16 cellular contexts compared by ENCODE assay signal in the genomic region with DNA sequence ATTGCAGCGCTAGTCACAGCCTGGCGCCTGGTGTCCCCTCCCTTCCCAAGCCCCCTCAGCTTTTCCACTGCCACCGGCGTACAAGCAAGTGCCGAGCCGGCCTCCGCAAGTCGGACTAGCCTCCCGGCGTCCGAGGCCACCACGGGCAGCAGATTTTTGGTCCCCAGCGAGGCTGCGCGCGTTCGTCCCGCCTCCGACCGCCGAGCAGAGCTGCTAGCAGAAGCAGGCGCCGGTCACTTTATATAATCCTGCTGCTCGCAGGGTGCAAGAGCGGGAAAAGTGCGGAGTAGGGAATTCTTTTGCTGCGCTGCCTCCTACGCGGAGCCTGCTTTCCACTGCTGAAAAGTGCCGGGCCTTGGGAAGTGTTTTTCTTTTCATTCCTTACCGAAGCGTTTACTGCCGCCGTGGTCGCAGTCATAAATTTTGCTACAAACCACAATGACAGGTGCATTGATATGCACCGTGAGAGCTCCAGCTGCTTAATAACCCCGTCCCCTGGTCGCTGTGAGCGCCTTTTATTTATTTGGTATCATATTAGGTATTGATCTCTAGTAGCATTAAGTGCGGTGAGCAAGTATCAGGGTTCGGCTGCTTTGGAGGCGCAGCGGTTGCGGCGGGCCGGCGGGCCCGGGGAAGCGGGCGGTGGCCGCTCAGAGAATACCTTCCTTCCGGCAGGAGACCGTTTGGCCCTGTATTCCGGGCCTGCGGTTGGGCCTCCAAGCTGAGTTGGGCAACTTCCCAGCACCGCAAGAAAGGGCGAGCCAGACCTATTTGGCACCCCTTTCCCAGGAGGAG. TPM values are rescaled to one million over a fixed set of nuclear protein-coding genes. Genes with fewer than 3 reads are reported as not detected.
DNase-seq lines count a peak whose midpoint lies in the region; ATAC-seq, FAIRE-seq and TF ChIP-seq lines count a peak whose summit lies in the region.
"Had no signal": no experiment of that assay in that cellular context is flagged by ENCODE, and none has a peak within 500 bp of the region (broad histone marks: within the 10 kb centered on the region; RNA-seq: fewer than 3 reads in every experiment).

No MANE protein-coding gene starts in this region.

- H3K27ac ChIP-seq in GM12878 (ENCODE audit: control insufficient read depth, insufficient read depth): no peak overlapping the region
- H3K27ac ChIP-seq: C4-2B, esophagus squamous epithelium, sigmoid colon had no signal

- CTCF ChIA-PET in GM12878 (lab: Yijun Ruan, JAX): no interaction called here

- SMC1A ChIA-PET in GM12878 (lab: Charles Lee; ENCODE audit: uncharacterized antibody, unreplicated experiment): no interaction called here

- RAD21 ChIA-PET in GM12878 (lab: Charles Lee; ENCODE audit: unreplicated experiment): no interaction called here

- H2AFZ ChIP-seq in GM12878 (ENCODE audit: control insufficient read depth, low read depth, low read length): no peak overlapping the region

- H3K4me3 ChIP-seq in GM12878: no peak overlapping the region
- H3K4me3 ChIP-seq: mucosa of descending colon had no signal

- H3K27me3 Mint-ChIP-seq in IgD-negative memory B cell (peaks cover 71% of the 10 kb centered on the region), nephron progenitor cell (ENCODE audit: low read depth, poor library complexity) (peaks cover 4% of the 10 kb centered on the region)

- FAIRE-seq in GM12878 (lab: Jason Lieb, UNC): no peak
- FAIRE-seq: GM18507 had no signal

- intact Hi-C loops in GM12878 (cut with micrococcal nuclease; ENCODE audit: unreplicated experiment): no loop called here

- TF ChIP-seq RAD21 in GM12878 (IDR thresholded peaks at IDR 0.05; ENCODE audit: insufficient read depth, low read depth, low read length): no peak

- H3K27me3 ChIP-seq in GM12878 (replicated peaks in 1 of 2; ENCODE audit: control insufficient read depth in 2 of 2, insufficient read depth in 2 of 2, low read length in 1 of 2): peaks cover 18 to 22% of the 10 kb centered on the region in 2 experiments

- peak overlapping the region; percentile 33 to 77 (median 67) for H3K27ac Mint-ChIP-seq in IgD-negative memory B cell
- peak overlapping the region; percentile 99 for H3K27ac Mint-ChIP-seq in nephron progenitor cell

- H3K79me2 ChIP-seq in GM12878 (ENCODE audit: control insufficient read depth, insufficient read depth, low read length): no peaks in the 10 kb centered on the region

- TF ChIP-seq CTCF in GM12878 (IDR thresholded peaks at IDR 0.05 in 2 of 3, conservative IDR thresholded peaks at IDR 0.05 in 1 of 3; ENCODE audit: control insufficient read depth in 2 of 3, extremely low read depth in 1 of 3, insufficient read depth in 1 of 3, low read depth in 3 of 3, low read length in 3 of 3): no peak
- no peak for TF ChIP-seq CTCF in nephron progenitor cell (IDR thresholded peaks at IDR 0.05)

- H3K4me3 Mint-ChIP-seq in IgD-negative memory B cell (peak overlapping the region in 2 of 4 donors; percentile 16 to 34), nephron progenitor cell (peak overlapping the region; percentile 86)

- H3K9me3 ChIP-seq in GM12878 (replicated peaks; ENCODE audit: control insufficient read depth, insufficient read depth, low read length): peaks cover 2% of the 10 kb centered on the region; the same call in 2 of the 3 replicates
- H3K9me3 ChIP-seq: esophagus squamous epithelium, mucosa of descending colon, sigmoid colon had no signal

- no peak overlapping the region for H3K9ac ChIP-seq in GM12878 (ENCODE audit: control insufficient read depth, insufficient read depth, low read length)

- H3K4me1 ChIP-seq in GM12878 (ENCODE audit: control insufficient read depth, insufficient read depth, low read length): no peaks in the 10 kb centered on the region

- H4K20me1 ChIP-seq in GM12878 (ENCODE audit: control insufficient read depth, insufficient read depth): no peaks in the 10 kb centered on the region

- no peaks in the 10 kb centered on the region; a peak in 1 of 4 replicates for H3K36me3 ChIP-seq in GM12878 (ENCODE audit: control insufficient read depth in 2 of 2, insufficient read depth in 2 of 2, low read length in 1 of 2)
- H3K36me3 ChIP-seq: esophagus squamous epithelium, sigmoid colon had no signal

- no peak overlapping the region for H3K4me2 ChIP-seq in GM12878 (ENCODE audit: control insufficient read depth, insufficient read depth)

- TF ChIP-seq EP300 in GM12878 (IDR thresholded peaks at IDR 0.05; ENCODE audit: borderline replicate concordance in 1 of 2, control insufficient read depth in 1 of 2, low read depth in 2 of 2, low read length in 2 of 2): no peak

- WGBS in GM12878 (ENCODE audit: insufficient coverage, insufficient replicate concordance, low lambda C conversion rate, missing lambda C conversion rate): 49% methylated on average over 56 of the region's 57 CpGs

- in situ Hi-C loops in GM12878 (cut with MboI): no loop called here

- peaks cover 0 to 4% (median 2%) of the 10 kb centered on the region in 3 donors for H3K4me1 Mint-ChIP-seq in IgD-negative memory B cell
- H3K4me1 Mint-ChIP-seq in nephron progenitor cell: peaks cover 96% of the 10 kb centered on the region

- no peak for TF ChIP-seq POLR2A in GM12878 (IDR thresholded peaks at IDR 0.05; ENCODE audit: low read depth, low read length)

- DNase-seq in GM12878 (ENCODE audit: low read depth, low spot score): no peak
- peak; percentile 75 for DNase-seq in nephron progenitor cell
- no peak for DNase-seq in putamen (ENCODE audit: low spot score)
- DNase-seq in GF-D8 (lab: John Stamatoyannopoulos, UW): no peak
- DNase-seq: activated naive CD4-positive, alpha-beta T cell treated with anti-CD3 and anti-CD28 coated beads, Interleukin-2, amount 50 U/mL, for 16 hours; esophagus squamous epithelium; NCI-H446; sigmoid colon; substantia nigra had no signal

- ATAC-seq in GM12878 (no peak), esophagus mucosa (no peak)
- ATAC-seq: mucosa of descending colon had no signal

- H3K9me3 Mint-ChIP-seq in IgD-negative memory B cell (peaks cover 2 to 12% (median 8%) of the 10 kb centered on the region in 3 donors), nephron progenitor cell (no peaks in the 10 kb centered on the region)

- no TSS peak for BruUV-seq in GM12878 (replicated peaks; lab: Mats Ljungman, UMichigan)

- POLR2A ChIA-PET in GM12878 (lab: Charles Lee): no interaction called here

- H3K36me3 Mint-ChIP-seq in IgD-negative memory B cell (no peaks in the 10 kb centered on the region), nephron progenitor cell (ENCODE audit: low read depth) (peaks cover 23% of the 10 kb centered on the region)

RNA-seq across cellular contexts. Expression of gene HOXD3, which starts 7.9 kb away (rescaled TPM):
- polyA plus RNA-seq in IgD-negative memory B cell: not detected
- not detected in 2 replicates for total RNA-seq in GM12878 (2013; cell fraction: nucleolus; rRNA removed)
- total RNA-seq in GM12878 (2014; rRNA removed): not detected in 2 replicates
- total RNA-seq in GM12878 (2014; rRNA removed; fragmentation: Illumina TruSeq; extraction: Trizol): not detected in 2 replicates
- total RNA-seq in GM12878 (2021): not detected in 2 replicates
- polyA plus RNA-seq in GM12878 (2011; ENCODE audit: low read depth): not detected
- not detected in 2 replicates for polyA plus RNA-seq in GM12878 (2011; rRNA removed)
- polyA plus RNA-seq in GM12878 (2011; cell fraction: cytosol; rRNA removed): not detected in 2 replicates
- polyA plus RNA-seq in GM12878 (2011; cell fraction: nucleus; rRNA removed): not detected in 2 replicates
- not detected in 2 replicates for polyA plus RNA-seq in GM12878 (2012)
- polyA plus RNA-seq in GM12878 (2014; fragmentation: Illumina TruSeq; extraction: Trizol): not detected in 2 replicates
- polyA plus RNA-seq in GM12878 (2014; fragmentation: Nextera tagmentation; extraction: Ambion mirVana): not detected
- not detected in 2 replicates for polyA plus RNA-seq in GM12878 (2014; rRNA removed)
- polyA plus RNA-seq in GM12878 (2016; fragmentation: Nextera tagmentation; extraction: Ambion mirVana): not detected
- polyA minus RNA-seq in GM12878 (2011; rRNA and poly(A)+ RNA removed): not detected in 2 replicates
- not detected in 2 replicates for polyA minus RNA-seq in GM12878 (2011; cell fraction: cytosol; rRNA and poly(A)+ RNA removed)
- not detected in 2 replicates for polyA minus RNA-seq in GM12878 (2011; cell fraction: nucleus; rRNA and poly(A)+ RNA removed)
- 0.52 TPM for total RNA-seq in esophagus mucosa
- total RNA-seq: HT-29; T-helper 2 cell treated with Interferon-gamma antibody and Interleukin-4, amounts not matched to agents 100 ng/mL and 5 ng/mL, for 36 hours had no signal

RNA-seq across cellular contexts. Expression of gene HOXD4, which starts 13.7 kb away (rescaled TPM):
- polyA plus RNA-seq in IgD-negative memory B cell (not detected), GM12878 (2011; rRNA removed) (0.07 and 0.13 TPM in 2 replicates), GM12878 (2014; fragmentation: Illumina TruSeq; extraction: Trizol) (not detected in 2 replicates), GM12878 (2014; fragmentation: Nextera tagmentation; extraction: Ambion mirVana) (not detected), GM12878 (2014; rRNA removed) (not detected in 2 replicates), GM12878 (2016; fragmentation: Nextera tagmentation; extraction: Ambion mirVana) (not detected)
- total RNA-seq in GM12878 (2013; cell fraction: nucleolus; rRNA removed): not detected in 2 replicates
- total RNA-seq in GM12878 (2014; rRNA removed) (not detected in 2 replicates), GM12878 (2014; rRNA removed; fragmentation: Illumina TruSeq; extraction: Trizol) (not detected in 2 replicates), GM12878 (2021) (not detected in 2 replicates), esophagus mucosa (0.36 TPM)
- not detected for polyA plus RNA-seq in GM12878 (2011; ENCODE audit: low read depth)
- 0.04 and 0.23 TPM in 2 replicates for polyA plus RNA-seq in GM12878 (2011; cell fraction: cytosol; rRNA removed)
- polyA plus RNA-seq in GM12878 (2011; cell fraction: nucleus; rRNA removed): 0.16 and 0.25 TPM in 2 replicates
- polyA plus RNA-seq in GM12878 (2012): not detected in 2 replicates
- 0.26 TPM in 1 of 2 replicates, not detected in the other for polyA minus RNA-seq in GM12878 (2011; rRNA and poly(A)+ RNA removed)
- not detected in 2 replicates for polyA minus RNA-seq in GM12878 (2011; cell fraction: cytosol; rRNA and poly(A)+ RNA removed)
- polyA minus RNA-seq in GM12878 (2011; cell fraction: nucleus; rRNA and poly(A)+ RNA removed): not detected in 2 replicates
- total RNA-seq: HT-29; T-helper 2 cell treated with Interferon-gamma antibody and Interleukin-4, amounts not matched to agents 100 ng/mL and 5 ng/mL, for 36 hours had no signal

RNA-seq across cellular contexts. Expression of gene HOXD1, which starts 23.5 kb away (rescaled TPM):
- polyA plus RNA-seq in IgD-negative memory B cell (not detected), GM12878 (2011; rRNA removed) (not detected in 2 replicates), GM12878 (2014; fragmentation: Illumina TruSeq; extraction: Trizol) (not detected in 2 replicates), GM12878 (2014; fragmentation: Nextera tagmentation; extraction: Ambion mirVana) (not detected), GM12878 (2014; rRNA removed) (not detected in 2 replicates), GM12878 (2016; fragmentation: Nextera tagmentation; extraction: Ambion mirVana) (not detected)
- not detected in 2 replicates for total RNA-seq in GM12878 (2013; cell fraction: nucleolus; rRNA removed)
- total RNA-seq in GM12878 (2014; rRNA removed) (not detected in 2 replicates), GM12878 (2014; rRNA removed; fragmentation: Illumina TruSeq; extraction: Trizol) (not detected in 2 replicates), GM12878 (2021) (not detected in 2 replicates), esophagus mucosa (0.16 TPM)
- polyA plus RNA-seq in GM12878 (2011; ENCODE audit: low read depth): not detected
- not detected in 2 replicates for polyA plus RNA-seq in GM12878 (2011; cell fraction: cytosol; rRNA removed)
- not detected in 2 replicates for polyA plus RNA-seq in GM12878 (2011; cell fraction: nucleus; rRNA removed)
- not detected in 2 replicates for polyA plus RNA-seq in GM12878 (2012)
- polyA minus RNA-seq in GM12878 (2011; rRNA and poly(A)+ RNA removed): not detected in 2 replicates
- polyA minus RNA-seq in GM12878 (2011; cell fraction: cytosol; rRNA and poly(A)+ RNA removed): not detected in 2 replicates
- not detected in 2 replicates for polyA minus RNA-seq in GM12878 (2011; cell fraction: nucleus; rRNA and poly(A)+ RNA removed)
- total RNA-seq: HT-29; T-helper 2 cell treated with Interferon-gamma antibody and Interleukin-4, amounts not matched to agents 100 ng/mL and 5 ng/mL, for 36 hours had no signal

RNA-seq across cellular contexts. Expression of gene HOXD8, which starts 35.5 kb away (rescaled TPM):
- polyA plus RNA-seq in IgD-negative memory B cell: not detected
- not detected in 2 replicates for total RNA-seq in GM12878 (2013; cell fraction: nucleolus; rRNA removed)
- not detected in 2 replicates for total RNA-seq in GM12878 (2014; rRNA removed)
- total RNA-seq in GM12878 (2014; rRNA removed; fragmentation: Illumina TruSeq; extraction: Trizol): not detected in 2 replicates
- total RNA-seq in GM12878 (2021): not detected in 2 replicates
- not detected for polyA plus RNA-seq in GM12878 (2011; ENCODE audit: low read depth)
- polyA plus RNA-seq in GM12878 (2011; rRNA removed): not detected in 2 replicates
- polyA plus RNA-seq in GM12878 (2011; cell fraction: cytosol; rRNA removed): not detected in 2 replicates
- polyA plus RNA-seq in GM12878 (2011; cell fraction: nucleus; rRNA removed): not detected in 2 replicates
- polyA plus RNA-seq in GM12878 (2012): not detected in 2 replicates
- polyA plus RNA-seq in GM12878 (2014; fragmentation: Illumina TruSeq; extraction: Trizol): not detected in 2 replicates
- not detected for polyA plus RNA-seq in GM12878 (2014; fragmentation: Nextera tagmentation; extraction: Ambion mirVana)
- not detected in 2 replicates for polyA plus RNA-seq in GM12878 (2014; rRNA removed)
- not detected for polyA plus RNA-seq in GM12878 (2016; fragmentation: Nextera tagmentation; extraction: Ambion mirVana)
- not detected in 2 replicates for polyA minus RNA-seq in GM12878 (2011; rRNA and poly(A)+ RNA removed)
- not detected in 2 replicates for polyA minus RNA-seq in GM12878 (2011; cell fraction: cytosol; rRNA and poly(A)+ RNA removed)
- polyA minus RNA-seq in GM12878 (2011; cell fraction: nucleus; rRNA and poly(A)+ RNA removed): not detected in 2 replicates
- 0.88 TPM for total RNA-seq in esophagus mucosa
- total RNA-seq: HT-29; T-helper 2 cell treated with Interferon-gamma antibody and Interleukin-4, amounts not matched to agents 100 ng/mL and 5 ng/mL, for 36 hours had no signal

RNA-seq across cellular contexts. Expression of gene HOXD9, which starts 42.5 kb away (rescaled TPM):
- polyA plus RNA-seq in IgD-negative memory B cell (not detected), GM12878 (2011; rRNA removed) (not detected in 2 replicates), GM12878 (2014; fragmentation: Illumina TruSeq; extraction: Trizol) (not detected in 2 replicates), GM12878 (2014; fragmentation: Nextera tagmentation; extraction: Ambion mirVana) (not detected), GM12878 (2014; rRNA removed) (not detected in 2 replicates), GM12878 (2016; fragmentation: Nextera tagmentation; extraction: Ambion mirVana) (not detected)
- total RNA-seq in GM12878 (2013; cell fraction: nucleolus; rRNA removed): not detected in 2 replicates
- total RNA-seq in GM12878 (2014; rRNA removed) (not detected in 2 replicates), GM12878 (2014; rRNA removed; fragmentation: Illumina TruSeq; extraction: Trizol) (not detected in 2 replicates), GM12878 (2021) (not detected in 2 replicates), esophagus mucosa (1.1 TPM)
- polyA plus RNA-seq in GM12878 (2011; ENCODE audit: low read depth): not detected
- polyA plus RNA-seq in GM12878 (2011; cell fraction: cytosol; rRNA removed): not detected in 2 replicates
- not detected in 2 replicates for polyA plus RNA-seq in GM12878 (2011; cell fraction: nucleus; rRNA removed)
- polyA plus RNA-seq in GM12878 (2012): not detected in 2 replicates
- polyA minus RNA-seq in GM12878 (2011; rRNA and poly(A)+ RNA removed): not detected in 2 replicates
- not detected in 2 replicates for polyA minus RNA-seq in GM12878 (2011; cell fraction: cytosol; rRNA and poly(A)+ RNA removed)
- polyA minus RNA-seq in GM12878 (2011; cell fraction: nucleus; rRNA and poly(A)+ RNA removed): not detected in 2 replicates
- total RNA-seq: HT-29; T-helper 2 cell treated with Interferon-gamma antibody and Interleukin-4, amounts not matched to agents 100 ng/mL and 5 ng/mL, for 36 hours had no signal
